18 cellular contexts compared by ENCODE assay signal in genomic region chr1:107788189-107788588, GRCh38.
DNase-seq lines count a peak whose midpoint lies in the region; ATAC-seq and TF ChIP-seq lines count a peak whose summit lies in the region.
"Had no signal": no experiment of that assay in that cellular context is flagged by ENCODE, and none has a peak within 500 bp of the region (broad histone marks: within the 10 kb centered on the region; RNA-seq: fewer than 3 reads in every experiment).

No MANE protein-coding gene starts in this region.

- no peaks in the 10 kb centered on the region for H4K20me1 ChIP-seq in MM.1S (ENCODE audit: insufficient read depth, low read length)

- H3K4me1 Mint-ChIP-seq in activated T-cell treated with anti-CD3 and anti-CD28 coated beads, Interleukin-2, amount 50 U/mL, for 72 hours (ENCODE audit: low read depth), result peaks cover 50% of the 10 kb centered on the region
- H3K4me1 Mint-ChIP-seq in effector memory CD8-positive, alpha-beta T cell (ENCODE audit: low read depth in 2 of 2), result peaks cover 46 to 61% of the 10 kb centered on the region in 2 donors
- no peaks in the 10 kb centered on the region for H3K4me1 Mint-ChIP-seq in progenitor cell of endocrine pancreas (ENCODE audit: low read depth)

- H3K4me2 ChIP-seq in MM.1S (ENCODE audit: low read depth, low read length), result peak overlapping the region; percentile 45
- peak overlapping the region; percentile 57 for H3K4me2 ChIP-seq in skeletal muscle satellite cell (ENCODE audit: low read length)

- H3K4me1 ChIP-seq in MM.1S (ENCODE audit: low read length), result peaks cover 16% of the 10 kb centered on the region; the same call in 1 of the 2 replicates
- H3K4me1 ChIP-seq in skeletal muscle satellite cell (ENCODE audit: control insufficient read depth, insufficient read depth, low read length), result peaks cover 6% of the 10 kb centered on the region
- H3K4me1 ChIP-seq: HAP-1 had no signal

- no peaks in the 10 kb centered on the region for H3K27me3 Mint-ChIP-seq in activated T-cell treated with anti-CD3 and anti-CD28 coated beads, Interleukin-2, amount 50 U/mL, for 72 hours (ENCODE audit: low read depth)
- no peaks in the 10 kb centered on the region for H3K27me3 Mint-ChIP-seq in effector memory CD8-positive, alpha-beta T cell
- H3K27me3 Mint-ChIP-seq in progenitor cell of endocrine pancreas, result peaks cover 15% of the 10 kb centered on the region

- H3K36me3 ChIP-seq in MM.1S (replicated peaks; ENCODE audit: insufficient read depth, low read length), result no peaks in the 10 kb centered on the region
- no peaks in the 10 kb centered on the region for H3K36me3 ChIP-seq in skeletal muscle satellite cell (ENCODE audit: insufficient read depth, low read length)
- H3K36me3 ChIP-seq: HAP-1, upper lobe of left lung had no signal

- no peak overlapping the region for H3K27ac ChIP-seq in MM.1S (ENCODE audit: low read length)
- H3K27ac ChIP-seq: RWPE1 had no signal

- DNase-seq in activated T-cell treated with anti-CD3 and anti-CD28 coated beads, Interleukin-2, amount 50 U/mL, for 72 hours, result no peak
- DNase-seq in activated T-cell treated with anti-CD3 and anti-CD28 coated beads, Interleukin-2, amount 50 U/mL, for 1 hour, result no peak
- DNase-seq in MM.1S (no peak), ACHN (no peak), progenitor cell of endocrine pancreas (ENCODE audit: low spot score, unreplicated experiment) (no peak), germinal center (ENCODE audit: low spot score) (no peak)
- DNase-seq in effector memory CD8-positive, alpha-beta T cell, result no peak
- DNase-seq: activated CD4-positive, CD25-positive, alpha-beta regulatory T cell treated with anti-CD3 and anti-CD28 coated beads, Interleukin-2, amount 50 U/mL, for 72 hours; activated T-cell treated with anti-CD3 and anti-CD28 coated beads, Interleukin-2, amount 50 U/mL, for 4 hours; anterior cingulate cortex; head of caudate nucleus; islet precursor cell; NCI-H2107; NCI-H82; upper lobe of left lung had no signal

- no peak for TF ChIP-seq CTCF in MM.1S (IDR thresholded peaks at IDR 0.05; ENCODE audit: low read length)
- no peak for TF ChIP-seq CTCF in progenitor cell of endocrine pancreas (IDR thresholded peaks at IDR 0.05; ENCODE audit: unreplicated experiment)

- H3K9me3 Mint-ChIP-seq in activated T-cell treated with anti-CD3 and anti-CD28 coated beads, Interleukin-2, amount 50 U/mL, for 72 hours, result no peaks in the 10 kb centered on the region
- H3K9me3 Mint-ChIP-seq in effector memory CD8-positive, alpha-beta T cell, result no peaks in the 10 kb centered on the region
- H3K9me3 Mint-ChIP-seq in progenitor cell of endocrine pancreas (ENCODE audit: low read depth), result no peaks in the 10 kb centered on the region
- H3K9me3 Mint-ChIP-seq: activated T-cell treated with anti-CD3 and anti-CD28 coated beads, Interleukin-2, amount 50 U/mL, for 4 hours had no signal

- no peaks in the 10 kb centered on the region for H3K79me2 ChIP-seq in MM.1S (ENCODE audit: low read length)

- H2AFZ ChIP-seq in MM.1S (ENCODE audit: low read length), result no peak overlapping the region

- no peaks in the 10 kb centered on the region for H3K36me3 Mint-ChIP-seq in activated T-cell treated with anti-CD3 and anti-CD28 coated beads, Interleukin-2, amount 50 U/mL, for 72 hours (ENCODE audit: insufficient read depth in 2 of 2)
- no peaks in the 10 kb centered on the region for H3K36me3 Mint-ChIP-seq in effector memory CD8-positive, alpha-beta T cell (ENCODE audit: insufficient read depth)
- no peaks in the 10 kb centered on the region for H3K36me3 Mint-ChIP-seq in progenitor cell of endocrine pancreas (ENCODE audit: insufficient read depth)

- ATAC-seq in activated T-cell treated with anti-CD3 and anti-CD28 coated beads, Interleukin-2, amount 50 U/mL, for 72 hours (replicated peaks in 1 of 2), result no peak
- ATAC-seq in effector memory CD8-positive, alpha-beta T cell (replicated peaks), result no peak
- ATAC-seq: activated T-cell treated with anti-CD3 and anti-CD28 coated beads, Interleukin-2, amount 50 U/mL, for 4 hours had no signal

- no peaks in the 10 kb centered on the region for H3K9me3 ChIP-seq in MM.1S (replicated peaks; ENCODE audit: insufficient read depth, low read length)
- no peaks in the 10 kb centered on the region for H3K9me3 ChIP-seq in skeletal muscle satellite cell (replicated peaks; ENCODE audit: low read length)
- H3K9me3 ChIP-seq: HAP-1, upper lobe of left lung had no signal

- no peaks in the 10 kb centered on the region for H3K27me3 ChIP-seq in MM.1S (replicated peaks; ENCODE audit: insufficient read depth, low read length)
- no peaks in the 10 kb centered on the region for H3K27me3 ChIP-seq in skeletal muscle satellite cell (ENCODE audit: control insufficient read depth, insufficient read depth, low read length)
- H3K27me3 ChIP-seq: upper lobe of left lung had no signal

- H3K9me2 ChIP-seq in MM.1S (replicated peaks; ENCODE audit: insufficient read depth, low read length), result no peaks in the 10 kb centered on the region

- H3F3A ChIP-seq in MM.1S (ENCODE audit: insufficient read depth, low read length), result no peaks in the 10 kb centered on the region

- in situ Hi-C loops in ACHN (cut with HindIII; ENCODE audit: low pct_ligation_motif_present, low pct_unique_long_range_greater_than_20kb, low sequenced_read_pairs), result no loop called here

- peak overlapping the region; percentile 1 to 33 for H3K4me3 Mint-ChIP-seq in activated T-cell treated with anti-CD3 and anti-CD28 coated beads, Interleukin-2, amount 50 U/mL, for 72 hours
- H3K4me3 Mint-ChIP-seq in effector memory CD8-positive, alpha-beta T cell, result peak overlapping the region; percentile 3 to 35
- no peak overlapping the region for H3K4me3 Mint-ChIP-seq in progenitor cell of endocrine pancreas (ENCODE audit: low read depth)

- H3K4me3 ChIP-seq in MM.1S (ENCODE audit: low read length) (peak overlapping the region; percentile 20; the same call in 1 of the 2 replicates), skeletal muscle satellite cell (ENCODE audit: low read length) (no peak overlapping the region)
- H3K4me3 ChIP-seq: HAP-1 had no signal

- H3K9ac ChIP-seq in MM.1S (ENCODE audit: low read length) (no peak overlapping the region), skeletal muscle satellite cell (ENCODE audit: low read depth, low read length) (peak overlapping the region; percentile 19)

- H3K27ac Mint-ChIP-seq in activated T-cell treated with anti-CD3 and anti-CD28 coated beads, Interleukin-2, amount 50 U/mL, for 72 hours, result no peak overlapping the region
- H3K27ac Mint-ChIP-seq in effector memory CD8-positive, alpha-beta T cell, result peak overlapping the region; percentile 92 to 98
- no peak overlapping the region for H3K27ac Mint-ChIP-seq in progenitor cell of endocrine pancreas

Comparison
In these comparisons a context has a peak if more than half of its experiments do, and no peak if none do; other contexts are left out.
1. H3K27ac Mint-ChIP-seq: peak in effector memory CD8-positive, alpha-beta T cell (2 of 2); none in activated T-cell treated with anti-CD3 and anti-CD28 coated beads, Interleukin-2, amount 50 U/mL, for 72 hours (single experiment) and progenitor cell of endocrine pancreas (single experiment).